Comparison of ENCODE assay signal across 9 cellular contexts in the genomic region with DNA sequence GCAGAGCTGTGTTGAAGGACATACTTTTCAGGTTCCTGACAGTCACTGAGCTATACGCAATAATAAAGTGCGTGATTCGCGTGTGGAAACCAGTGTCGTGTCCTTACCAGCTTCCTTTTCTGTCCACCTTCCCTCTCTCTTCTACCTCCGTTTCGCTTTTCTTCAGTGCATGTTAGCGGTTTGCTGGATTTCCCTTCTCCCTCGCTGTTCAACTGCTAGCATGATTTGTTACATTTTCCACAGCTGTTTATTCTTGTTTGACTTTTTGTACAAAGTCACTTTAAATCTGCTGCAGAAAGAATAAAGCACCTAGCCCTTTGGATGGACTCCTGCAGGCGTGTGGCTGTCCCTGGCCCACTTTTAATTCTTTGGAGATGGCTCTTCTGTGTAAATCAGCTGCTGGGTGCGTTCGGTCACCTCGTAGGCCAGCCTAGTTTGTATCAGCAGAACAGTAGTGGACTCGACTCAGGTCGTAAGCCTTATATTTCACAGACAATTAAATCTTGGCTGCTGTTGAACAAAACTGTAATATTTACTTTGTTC. TPM values are rescaled to one million over a fixed set of nuclear protein-coding genes. Genes with fewer than 3 reads are reported as not detected.
DNase-seq lines count a peak whose midpoint lies in the region; ATAC-seq, FAIRE-seq and TF ChIP-seq lines count a peak whose summit lies in the region.
"Had no signal": no experiment of that assay in that cellular context is flagged by ENCODE, and none has a peak within 500 bp of the region (broad histone marks: within the 10 kb centered on the region; RNA-seq: fewer than 3 reads in every experiment).

No MANE protein-coding gene starts in this region.

- POLR2A ChIA-PET in SK-N-SH (lab: Yijun Ruan, JAX): interaction anchor here (1.1 to 7.8 kb wide), 14 partner anchors 10 to 655 kb away, joined by 3 to 76 read pairs (median 12); partner anchors contain the start of gene HAND2

- H3K4me3 ChIP-seq in SK-N-SH (ENCODE audit: low read depth in 2 of 2, low read length in 1 of 2) (peak overlapping the region; percentile 61 to 62), right cardiac atrium (ENCODE audit: low read length) (peak overlapping the region; percentile 46)

- no peak for FAIRE-seq in GM12892 (lab: Jason Lieb, UNC)

- peaks cover 72% of the 10 kb centered on the region for H3K27me3 Mint-ChIP-seq in stimulated activated memory B cell treated with anti-CD40 and anti-IgM and Interleukin-4, amounts not matched to agents 10 μg/mL and 1 μg/mL and 100 μg/mL, for 72 hours

- H3K27ac Mint-ChIP-seq in stimulated activated memory B cell treated with anti-CD40 and anti-IgM and Interleukin-4, amounts not matched to agents 10 μg/mL and 1 μg/mL and 100 μg/mL, for 72 hours: no peak overlapping the region

- peak overlapping the region; percentile 57 for H3K4me3 Mint-ChIP-seq in stimulated activated memory B cell treated with anti-CD40 and anti-IgM and Interleukin-4, amounts not matched to agents 10 μg/mL and 1 μg/mL and 100 μg/mL, for 72 hours

- peaks cover 17% of the 10 kb centered on the region for H3K4me1 Mint-ChIP-seq in stimulated activated memory B cell treated with anti-CD40 and anti-IgM and Interleukin-4, amounts not matched to agents 10 μg/mL and 1 μg/mL and 100 μg/mL, for 72 hours

- DNase-seq in NCI-H1417 (lab: John Stamatoyannopoulos, UW) (peak in 2 of 3 experiments; percentile 75 to 86), NCI-H1417 treated with DMSO at 0.1 percent for 48 hours (lab: John Stamatoyannopoulos, UW) (no peak), SK-N-SH (no peak), right cardiac atrium (peak in 2 of 3 donors; percentile 27 to 61), ureter (ENCODE audit: low spot score) (no peak), pons (ENCODE audit: low spot score) (no peak), GM12892 (ENCODE audit: insufficient read length) (no peak)
- DNase-seq: NCI-H524 treated with DMSO at 0.1 percent for 48 hours had no signal

- H3K9me3 Mint-ChIP-seq in stimulated activated memory B cell treated with anti-CD40 and anti-IgM and Interleukin-4, amounts not matched to agents 10 μg/mL and 1 μg/mL and 100 μg/mL, for 72 hours: no peaks in the 10 kb centered on the region

- no peak; the same call in 1 of the 2 replicates for TF ChIP-seq RAD21 in SK-N-SH (IDR thresholded peaks at IDR 0.05; ENCODE audit: low read length)

- CTCF ChIA-PET in SK-N-SH (lab: Yijun Ruan, JAX): interaction anchor here (0.6 to 6.0 kb wide), 12 partner anchors 9 to 613 kb away, joined by 3 to 57 read pairs (median 4); partner anchors contain the start of gene HAND2

- 12% methylated on average over 15 of the region's 15 CpGs for WGBS in SK-N-SH (ENCODE audit: low lambda C conversion rate)
- WGBS in right cardiac atrium: 8% methylated on average over 15 of the region's 15 CpGs

- no peaks in the 10 kb centered on the region for H4K20me1 ChIP-seq in SK-N-SH (ENCODE audit: insufficient read depth)

- no peak for TF ChIP-seq POLR2A in GM12892 (IDR thresholded peaks at IDR 0.05; ENCODE audit: low read depth, low read length)

- no peak for TF ChIP-seq EP300 in SK-N-SH (IDR thresholded peaks at IDR 0.05; ENCODE audit: borderline replicate concordance in 1 of 2, low read depth in 1 of 2, low read length in 1 of 2)

- TF ChIP-seq CTCF in SK-N-SH (IDR thresholded peaks at IDR 0.05): no peak

- intact Hi-C loops in right cardiac atrium (cut with DNase I): loop anchor here in 2 of 4 donors (10.0 kb wide), 2 partner anchors 156 to 206 kb away; no protein-coding TSS in a partner anchor

- H3K27ac ChIP-seq in SK-N-SH (ENCODE audit: low read depth in 2 of 2, low read length in 1 of 2) (peak overlapping the region; percentile 91 to 99), right cardiac atrium (ENCODE audit: low read length) (peak overlapping the region; percentile 71)

- peaks cover 63% of the 10 kb centered on the region for H3K79me2 ChIP-seq in SK-N-SH (ENCODE audit: insufficient read depth)

- H3K4me2 ChIP-seq in SK-N-SH: peak overlapping the region; percentile 90

- H3K27me3 ChIP-seq in SK-N-SH (ENCODE audit: insufficient read depth) (no peaks in the 10 kb centered on the region), right cardiac atrium (ENCODE audit: control insufficient read depth, insufficient read depth) (no peaks in the 10 kb centered on the region)

- ATAC-seq in right cardiac atrium: peak in 1 of 2 donors; percentile 40
- ATAC-seq in stimulated activated memory B cell treated with anti-CD40 and anti-IgM and Interleukin-4, amounts not matched to agents 10 μg/mL and 1 μg/mL and 100 μg/mL, for 72 hours: no peak

- H3K9me3 ChIP-seq in SK-N-SH (no peaks in the 10 kb centered on the region), right cardiac atrium (ENCODE audit: control insufficient read depth, low read length) (no peaks in the 10 kb centered on the region)

- H3K4me1 ChIP-seq in SK-N-SH (ENCODE audit: control insufficient read depth in 1 of 2, insufficient read depth in 2 of 2, low read depth in 1 of 2, low read length in 1 of 2): peaks cover 12 to 35% of the 10 kb centered on the region in 2 experiments; a peak in 3 of 4 replicates
- H3K4me1 ChIP-seq in right cardiac atrium (ENCODE audit: control insufficient read depth, insufficient read depth, low read length): no peaks in the 10 kb centered on the region

- peak overlapping the region; percentile 71 for H3K9ac ChIP-seq in SK-N-SH

- peaks cover 4 to 65% of the 10 kb centered on the region in 2 experiments for H3K36me3 ChIP-seq in SK-N-SH (replicated peaks in 1 of 2; ENCODE audit: control insufficient read depth in 1 of 2, insufficient read depth in 2 of 2, low read length in 1 of 2)

- H3K36me3 Mint-ChIP-seq in stimulated activated memory B cell treated with anti-CD40 and anti-IgM and Interleukin-4, amounts not matched to agents 10 μg/mL and 1 μg/mL and 100 μg/mL, for 72 hours: no peaks in the 10 kb centered on the region

- H3K9me2 ChIP-seq in SK-N-SH: no peaks in the 10 kb centered on the region

- H2AFZ ChIP-seq in SK-N-SH (ENCODE audit: low read depth): peak overlapping the region; percentile 73; the same call in 1 of the 2 replicates

- peaks cover 5% of the 10 kb centered on the region for H3F3A ChIP-seq in SK-N-SH (replicated peaks; ENCODE audit: insufficient read depth)

TF ChIP-seq in SK-N-SH, 30 proteins besides CTCF, POLR2A, EP300 and RAD21:
- 0 out of 2 replicates have a peak, but pooled peaks have one; percentile 4 for TF ChIP-seq TAF1 (IDR thresholded peaks at IDR 0.05; ENCODE audit: borderline replicate concordance, low read depth, low read length)
- TF ChIP-seq, protein P1, sequence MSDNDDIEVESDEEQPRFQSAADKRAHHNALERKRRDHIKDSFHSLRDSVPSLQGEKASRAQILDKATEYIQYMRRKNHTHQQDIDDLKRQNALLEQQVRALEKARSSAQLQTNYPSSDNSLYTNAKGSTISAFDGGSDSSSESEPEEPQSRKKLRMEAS (IDR thresholded peaks at IDR 0.05; ENCODE audit: low read depth): no peak

RNA-seq across cellular contexts. Expression of gene HAND2, which starts 8.9 kb away (rescaled TPM):
- polyA plus RNA-seq in SK-N-SH (2012; rRNA removed) (94.2 and 106 TPM in 2 replicates), right cardiac atrium (115 TPM)
- 129 and 139 TPM in 2 replicates for polyA plus RNA-seq in SK-N-SH (2012; cell fraction: cytosol; rRNA removed)
- polyA plus RNA-seq in SK-N-SH (2012; cell fraction: nucleus; rRNA removed): 96.3 and 128 TPM in 2 replicates
- total RNA-seq in right cardiac atrium (100 to 1,000 TPM in 3 of 4 donors, 10 to 100 TPM in 1; 69.3 to 154 (median 136) TPM), ureter (0.21 TPM)
- polyA plus RNA-seq in GM12892 (2012; ENCODE audit: missing spikeins): not detected

Comparison
In these comparisons a context has a peak if more than half of its experiments do, and no peak if none do; other contexts are left out.
1. DNase-seq: peak in NCI-H1417 (2 of 3) and right cardiac atrium (2 of 3); none in NCI-H1417 treated with DMSO at 0.1 percent for 48 hours (single experiment), SK-N-SH (single experiment), ureter (single experiment), pons (single experiment) and GM12892 (single experiment).
2. RNA of gene HAND2, which starts 8.9 kb away (total RNA-seq): 69.3 to 154 TPM in right cardiac atrium; 0.21 TPM in ureter (single experiment); every median in the first group is over 10 times any median in the second.